Comparison of ENCODE assay signal across 9 cellular contexts in the genomic region with DNA sequence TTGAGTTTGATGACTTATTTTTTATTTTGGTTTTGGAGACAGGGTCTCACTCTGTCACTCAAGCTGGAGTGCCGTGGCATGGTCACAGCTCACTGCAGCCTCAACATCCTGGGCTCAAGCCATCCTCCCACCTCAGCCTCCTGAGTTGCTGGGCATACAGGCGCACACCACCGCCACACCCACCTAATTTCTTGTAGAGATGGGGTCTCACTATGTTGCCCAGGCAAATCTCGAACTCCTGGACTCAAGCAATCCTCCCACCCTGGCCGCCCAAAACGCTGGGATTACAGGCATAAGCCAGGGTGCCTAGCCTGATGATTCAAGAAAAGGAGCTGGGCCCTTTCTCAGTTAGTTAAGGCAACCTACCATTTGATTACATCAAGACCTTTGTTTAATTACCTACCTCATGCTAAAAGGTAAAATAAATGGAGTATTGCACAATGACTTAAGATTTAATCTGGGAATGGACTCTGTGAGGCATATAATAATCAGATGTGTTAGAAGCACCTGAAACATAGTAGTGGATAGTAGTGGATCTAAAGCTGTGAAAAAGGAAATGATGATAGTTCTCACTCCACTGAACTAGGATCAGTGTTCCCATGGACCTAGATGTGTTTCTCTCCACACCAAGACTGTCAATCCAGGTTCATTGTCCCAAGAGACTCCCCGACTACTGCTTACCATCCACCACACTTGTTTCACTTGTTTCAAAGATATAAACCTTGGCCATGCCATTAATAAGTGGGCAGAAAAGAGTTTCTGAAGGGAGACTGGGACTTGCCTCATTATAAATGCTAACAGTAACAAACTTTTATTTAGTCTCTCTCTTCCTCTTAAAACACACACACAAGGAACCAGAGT. TPM values are rescaled to one million over a fixed set of nuclear protein-coding genes. Genes with fewer than 3 reads are reported as not detected.
DNase-seq lines count a peak whose midpoint lies in the region; TF ChIP-seq lines count a peak whose summit lies in the region.
"Had no signal": no experiment of that assay in that cellular context is flagged by ENCODE, and none has a peak within 500 bp of the region (broad histone marks: within the 10 kb centered on the region; RNA-seq: fewer than 3 reads in every experiment).

No MANE protein-coding gene starts in this region.

- H4K20me1 ChIP-seq in OCI-LY3 (ENCODE audit: insufficient read depth, low read length) = no peaks in the 10 kb centered on the region

- H3K9ac ChIP-seq in OCI-LY3 (ENCODE audit: low read length) = peak overlapping the region; percentile 73

- H3K4me1 ChIP-seq in CD4-positive, alpha-beta memory T cell (ENCODE audit: insufficient read depth, low read length) = peaks cover 12% of the 10 kb centered on the region
- H3K4me1 ChIP-seq in OCI-LY3 (ENCODE audit: low read length) = peaks cover 30% of the 10 kb centered on the region
- H3K4me1 ChIP-seq in effector memory CD4-positive, alpha-beta T cell (ENCODE audit: control insufficient read depth, insufficient read depth, low read length, poor library complexity, severe bottlenecking) = peaks cover 15% of the 10 kb centered on the region

- peak overlapping the region in 5 of 8 donors; percentile 17 to 72 (median 61) for H3K4me3 Mint-ChIP-seq in CD4-positive, alpha-beta memory T cell
- H3K4me3 Mint-ChIP-seq in neural crest cell = peak overlapping the region; percentile 89

- H3K79me2 ChIP-seq in OCI-LY3 (ENCODE audit: low read length) = peaks cover 64% of the 10 kb centered on the region

- H3K27me3 ChIP-seq in CD4-positive, alpha-beta memory T cell (ENCODE audit: insufficient read depth, low read length) = no peaks in the 10 kb centered on the region
- H3K27me3 ChIP-seq in OCI-LY3 (ENCODE audit: low read depth, low read length) = no peaks in the 10 kb centered on the region
- H3K27me3 ChIP-seq in effector memory CD4-positive, alpha-beta T cell (replicated peaks; ENCODE audit: control insufficient read depth, insufficient read depth, low read length, poor library complexity, severe bottlenecking) = peaks cover 11% of the 10 kb centered on the region

- no peaks in the 10 kb centered on the region for H3K9me3 Mint-ChIP-seq in CD4-positive, alpha-beta memory T cell
- no peaks in the 10 kb centered on the region for H3K9me3 Mint-ChIP-seq in neural crest cell

- no peak for DNase-seq in CD4-positive, alpha-beta memory T cell
- DNase-seq in epithelial cell of proximal tubule (ENCODE audit: low read depth) = no peak
- no peak for DNase-seq in neural crest cell (ENCODE audit: low read depth, low spot score)
- DNase-seq in NCI-H748 treated with DMSO at 0.1 percent for 48 hours (lab: John Stamatoyannopoulos, UW) = no peak
- no peak for DNase-seq in AG08395 (ENCODE audit: low spot score)
- DNase-seq in activated CD4-positive, alpha-beta T cell treated with anti-CD3 and anti-CD28 coated beads for 4 hours = no peak
- DNase-seq in effector memory CD4-positive, alpha-beta T cell = no peak
- DNase-seq: SHP77 had no signal

- H3K36me3 Mint-ChIP-seq in CD4-positive, alpha-beta memory T cell = no peaks in the 10 kb centered on the region
- H3K36me3 Mint-ChIP-seq in neural crest cell (ENCODE audit: low read depth) = no peaks in the 10 kb centered on the region

- intact Hi-C loops in CD4-positive, alpha-beta memory T cell (cut with micrococcal nuclease) = no loop called here

- peaks cover 31 to 56% of the 10 kb centered on the region in 2 donors for H3K27me3 Mint-ChIP-seq in CD4-positive, alpha-beta memory T cell
- H3K27me3 Mint-ChIP-seq in neural crest cell (ENCODE audit: low read depth) = peaks cover 27% of the 10 kb centered on the region

- H2AFZ ChIP-seq in OCI-LY3 (ENCODE audit: low read depth, low read length) = no peak overlapping the region

- CTCF ChIA-PET in CD4-positive, alpha-beta memory T cell (lab: Charles Lee; ENCODE audit: partially characterized antibody) = interaction anchor here (1.5 kb wide), 1 partner anchor 209 kb away, joined by 4 read pairs; no protein-coding TSS in a partner anchor

- no peak overlapping the region for H3K27ac Mint-ChIP-seq in CD4-positive, alpha-beta memory T cell
- H3K27ac Mint-ChIP-seq in neural crest cell (ENCODE audit: unreplicated experiment) = no peak overlapping the region

- POLR2A ChIA-PET in CD4-positive, alpha-beta memory T cell (lab: Charles Lee; ENCODE audit: partially characterized antibody) = no interaction called here

- H3K36me3 ChIP-seq in CD4-positive, alpha-beta memory T cell (ENCODE audit: insufficient read depth, low read length) = no peaks in the 10 kb centered on the region
- H3K36me3 ChIP-seq in OCI-LY3 (replicated peaks; ENCODE audit: low read depth, low read length) = no peaks in the 10 kb centered on the region
- H3K36me3 ChIP-seq in effector memory CD4-positive, alpha-beta T cell (ENCODE audit: control insufficient read depth, insufficient read depth, low read length) = no peaks in the 10 kb centered on the region

- H3K4me2 ChIP-seq in OCI-LY3 (ENCODE audit: low read length) = peak overlapping the region; percentile 93

- H3K9me3 ChIP-seq in CD4-positive, alpha-beta memory T cell (ENCODE audit: control insufficient read depth in 1 of 2, low read length in 2 of 2) = no peaks in the 10 kb centered on the region
- no peaks in the 10 kb centered on the region for H3K9me3 ChIP-seq in OCI-LY3 (ENCODE audit: insufficient read depth, low read length)
- no peaks in the 10 kb centered on the region for H3K9me3 ChIP-seq in effector memory CD4-positive, alpha-beta T cell (ENCODE audit: control insufficient read depth, low read length)

- TF ChIP-seq CTCF in OCI-LY3 (IDR thresholded peaks at IDR 0.05; ENCODE audit: low read depth, low read length) (no peak), epithelial cell of proximal tubule (conservative IDR thresholded peaks at IDR 0.05; ENCODE audit: low read depth, low read length) (no peak), neural crest cell (conservative IDR thresholded peaks at IDR 0.05) (no peak)

- H3K4me1 Mint-ChIP-seq in CD4-positive, alpha-beta memory T cell = peaks cover 3 to 12% (median 7%) of the 10 kb centered on the region in 4 donors
- H3K4me1 Mint-ChIP-seq in neural crest cell = peaks cover 13% of the 10 kb centered on the region

- no peak overlapping the region for H3K27ac ChIP-seq in CD4-positive, alpha-beta memory T cell (ENCODE audit: low read depth, low read length)
- no peak overlapping the region for H3K27ac ChIP-seq in OCI-LY3 (ENCODE audit: low read length)
- H3K27ac ChIP-seq in effector memory CD4-positive, alpha-beta T cell (ENCODE audit: insufficient read depth, low read length, poor library complexity, severe bottlenecking) = no peak overlapping the region

- no peak overlapping the region for H3K4me3 ChIP-seq in CD4-positive, alpha-beta memory T cell (ENCODE audit: low read length in 2 of 2)
- H3K4me3 ChIP-seq in OCI-LY3 (ENCODE audit: low read length) = peak overlapping the region; percentile 90
- H3K4me3 ChIP-seq in epithelial cell of proximal tubule (ENCODE audit: low read depth, low read length) = peak overlapping the region; percentile 86
- H3K4me3 ChIP-seq in effector memory CD4-positive, alpha-beta T cell (ENCODE audit: insufficient read depth, low read depth, low read length, poor library complexity, severe bottlenecking) = no peak overlapping the region

RNA-seq across cellular contexts. Expression of gene TNFRSF21, which starts 2.1 kb away (rescaled TPM):
- total RNA-seq in CD4-positive, alpha-beta memory T cell = under 1 TPM; 0.19 to 0.23 TPM
- not detected for polyA plus RNA-seq in CD4-positive, alpha-beta memory T cell
- total RNA-seq in epithelial cell of proximal tubule (48.1 and 61.3 TPM in 2 replicates), neural crest cell (16.4 and 19.8 TPM in 2 replicates)

Comparison
In these comparisons a context has a peak if more than half of its experiments do, and no peak if none do; other contexts are left out.
1. H3K4me3 ChIP-seq: peak in OCI-LY3 (single experiment) and epithelial cell of proximal tubule (single experiment); none in CD4-positive, alpha-beta memory T cell (0 of 2) and effector memory CD4-positive, alpha-beta T cell (single experiment).
2. RNA of gene TNFRSF21, which starts 2.1 kb away (total RNA-seq): 48.1 to 61.3 TPM in epithelial cell of proximal tubule and 16.4 to 19.8 TPM in neural crest cell; 0.19 to 0.23 TPM in CD4-positive, alpha-beta memory T cell; every median in the first group is over 10 times any median in the second.